In genomic region chrX:108134724-108135123, GRCh38 we compare ENCODE assay signal across 2 cellular contexts.
TF ChIP-seq lines count a peak whose summit lies in the region.

No MANE protein-coding gene starts in this region.

TF ChIP-seq in GM23338, 12 proteins besides CTCF, POLR2A, EP300 and RAD21:
- no peak for TF ChIP-seq CREB1 (CRISPR knock-in tag; IDR thresholded peaks at IDR 0.05; ENCODE audit: low read depth)
- TF ChIP-seq REST (IDR thresholded peaks at IDR 0.05; ENCODE audit: unreplicated experiment): no peak
- TF ChIP-seq STAT1 (IDR thresholded peaks at IDR 0.05; ENCODE audit: unreplicated experiment): no peak
- no peak for TF ChIP-seq EZH2phosphoT487 (IDR thresholded peaks at IDR 0.05; ENCODE audit: unreplicated experiment)
- TF ChIP-seq POLR2AphosphoS5 (IDR thresholded peaks at IDR 0.05; ENCODE audit: low read depth): no peak
- TF ChIP-seq NANOG (IDR thresholded peaks at IDR 0.05; ENCODE audit: borderline replicate concordance): no peak
- TF ChIP-seq ZNF331 (CRISPR knock-in tag; IDR thresholded peaks at IDR 0.05; ENCODE audit: low read depth): no peak
- TF ChIP-seq JUNB (IDR thresholded peaks at IDR 0.05; ENCODE audit: unreplicated experiment): no peak
- TF ChIP-seq EZH2 (IDR thresholded peaks at IDR 0.05; ENCODE audit: low read depth, unreplicated experiment): no peak
- TF ChIP-seq ETS1 (IDR thresholded peaks at IDR 0.05): no peak
- no peak for TF ChIP-seq ZNF462 (CRISPR knock-in tag; IDR thresholded peaks at IDR 0.05)
- TF ChIP-seq ZNF114 (CRISPR knock-in tag; IDR thresholded peaks at IDR 0.05): no peak

TF ChIP-seq in HepG2, 621 proteins besides CTCF, POLR2A, EP300 and RAD21:
- TF ChIP-seq ZNF282 (IDR thresholded peaks at IDR 0.05; ENCODE audit: partially characterized antibody) (no peak), ZSCAN29 (CRISPR knock-in tag; conservative IDR thresholded peaks at IDR 0.05) (no peak)
